Comparison of ENCODE assay signal across 1 cellular context in the genomic region with DNA sequence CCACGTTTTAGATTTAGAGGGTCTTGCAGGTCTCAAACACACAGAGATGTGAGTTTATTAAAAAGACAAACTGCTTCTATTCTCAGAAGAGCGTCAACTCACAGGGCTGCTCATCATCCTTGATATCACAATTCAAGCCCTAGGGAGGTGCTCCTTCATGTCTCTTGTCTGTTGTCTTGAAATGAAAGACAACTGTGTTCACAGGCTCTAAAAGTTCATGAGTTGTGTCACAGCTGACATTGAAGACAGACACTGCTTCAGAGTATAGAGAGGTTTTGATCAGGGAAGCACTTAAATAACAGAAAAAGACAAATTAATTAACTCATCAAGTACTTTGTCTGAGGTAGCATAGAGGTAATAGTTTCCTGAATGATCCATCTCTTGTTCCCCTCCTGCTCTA.
TF ChIP-seq lines count a peak whose summit lies in the region.

No MANE protein-coding gene starts in this region.

TF ChIP-seq in GM12878, 131 proteins besides CTCF, POLR2A, EP300 and RAD21 (continued from another document):
- TF ChIP-seq, protein P1, sequence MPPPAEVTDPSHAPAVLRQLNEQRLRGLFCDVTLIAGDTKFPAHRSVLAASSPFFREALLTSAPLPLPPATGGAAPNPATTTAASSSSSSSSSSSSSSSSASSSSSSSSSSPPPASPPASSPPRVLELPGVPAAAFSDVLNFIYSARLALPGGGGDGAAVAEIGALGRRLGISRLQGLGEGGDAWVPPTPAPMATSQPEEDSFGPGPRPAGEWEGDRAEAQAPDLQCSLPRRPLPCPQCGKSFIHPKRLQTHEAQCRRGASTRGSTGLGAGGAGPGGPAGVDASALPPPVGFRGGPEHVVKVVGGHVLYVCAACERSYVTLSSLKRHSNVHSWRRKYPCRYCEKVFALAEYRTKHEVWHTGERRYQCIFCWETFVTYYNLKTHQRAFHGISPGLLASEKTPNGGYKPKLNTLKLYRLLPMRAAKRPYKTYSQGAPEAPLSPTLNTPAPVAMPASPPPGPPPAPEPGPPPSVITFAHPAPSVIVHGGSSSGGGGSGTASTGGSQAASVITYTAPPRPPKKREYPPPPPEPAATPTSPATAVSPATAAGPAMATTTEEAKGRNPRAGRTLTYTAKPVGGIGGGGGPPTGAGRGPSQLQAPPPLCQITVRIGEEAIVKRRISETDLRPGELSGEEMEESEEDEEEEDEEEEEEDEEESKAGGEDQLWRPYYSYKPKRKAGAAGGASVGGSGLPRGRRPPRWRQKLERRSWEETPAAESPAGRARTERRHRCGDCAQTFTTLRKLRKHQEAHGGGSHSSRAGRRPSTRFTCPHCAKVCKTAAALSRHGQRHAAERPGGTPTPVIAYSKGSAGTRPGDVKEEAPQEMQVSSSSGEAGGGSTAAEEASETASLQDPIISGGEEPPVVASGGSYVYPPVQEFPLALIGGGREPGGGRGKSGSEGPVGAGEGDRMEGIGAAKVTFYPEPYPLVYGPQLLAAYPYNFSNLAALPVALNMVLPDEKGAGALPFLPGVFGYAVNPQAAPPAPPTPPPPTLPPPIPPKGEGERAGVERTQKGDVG (CRISPR knock-in tag; IDR thresholded peaks at IDR 0.05), result no peak
- TF ChIP-seq NFYA (IDR thresholded peaks at IDR 0.05; ENCODE audit: borderline replicate concordance, low read depth, low read length) (no peak), MYC (IDR thresholded peaks at IDR 0.05; ENCODE audit: insufficient read depth, insufficient read length, insufficient replicate concordance, low read length, severe bottlenecking) (no peak)
- TF ChIP-seq, protein P2, sequence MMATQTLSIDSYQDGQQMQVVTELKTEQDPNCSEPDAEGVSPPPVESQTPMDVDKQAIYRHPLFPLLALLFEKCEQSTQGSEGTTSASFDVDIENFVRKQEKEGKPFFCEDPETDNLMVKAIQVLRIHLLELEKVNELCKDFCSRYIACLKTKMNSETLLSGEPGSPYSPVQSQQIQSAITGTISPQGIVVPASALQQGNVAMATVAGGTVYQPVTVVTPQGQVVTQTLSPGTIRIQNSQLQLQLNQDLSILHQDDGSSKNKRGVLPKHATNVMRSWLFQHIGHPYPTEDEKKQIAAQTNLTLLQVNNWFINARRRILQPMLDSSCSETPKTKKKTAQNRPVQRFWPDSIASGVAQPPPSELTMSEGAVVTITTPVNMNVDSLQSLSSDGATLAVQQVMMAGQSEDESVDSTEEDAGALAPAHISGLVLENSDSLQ (IDR thresholded peaks at IDR 0.05), result no peak
